Comparison of ENCODE assay signal across 16 cellular contexts in genomic region chr6:17640477-17640917, GRCh38. TPM values are rescaled to one million over a fixed set of nuclear protein-coding genes. Genes with fewer than 3 reads are reported as not detected.
DNase-seq lines count a peak whose midpoint lies in the region; ATAC-seq, FAIRE-seq and TF ChIP-seq lines count a peak whose summit lies in the region.
"Had no signal": no experiment of that assay in that cellular context is flagged by ENCODE, and none has a peak within 500 bp of the region (broad histone marks: within the 10 kb centered on the region; RNA-seq: fewer than 3 reads in every experiment).

No MANE protein-coding gene starts in this region.

- H3K4me1 ChIP-seq in RWPE2 (ENCODE audit: insufficient read depth, poor library complexity, severe bottlenecking): no peaks in the 10 kb centered on the region
- no peaks in the 10 kb centered on the region for H3K4me1 ChIP-seq in stomach
- H3K4me1 ChIP-seq: colonic mucosa had no signal

- H3K4me3 ChIP-seq in RWPE2 (ENCODE audit: severe bottlenecking) (no peak overlapping the region), fibroblast of mammary gland (ENCODE audit: control insufficient read depth, low read depth, low read length) (no peak overlapping the region), stomach (no peak overlapping the region)
- H3K4me3 ChIP-seq: BLaER1 treated with 17β-estradiol and CSF1 and Interleukin-3, amounts not matched to agents 10 nM and 100 nM; colonic mucosa had no signal

- intact Hi-C loops in stomach (cut with DNase I; ENCODE audit: low total_unique reads): no loop called here

- TF ChIP-seq CTCF in RWPE2 (IDR thresholded peaks at IDR 0.05; ENCODE audit: poor library complexity, severe bottlenecking) (no peak), fibroblast of mammary gland (conservative IDR thresholded peaks at IDR 0.05; ENCODE audit: control insufficient read depth, insufficient read depth, low read depth, low read length) (no peak), stomach (IDR thresholded peaks at IDR 0.05) (no peak)

- DNase-seq in EH (ENCODE audit: low read depth) (peak; percentile 19), RWPE2 (ENCODE audit: low spot score) (no peak), fibroblast of mammary gland (ENCODE audit: low read depth) (peak; percentile 34), stomach (no peak), DMS153 treated with DMSO at 0.1 percent for 48 hours (lab: John Stamatoyannopoulos, UW; ENCODE audit: unreplicated experiment) (no peak), NCI-H1092 (lab: John Stamatoyannopoulos, UW) (no peak)
- DNase-seq: activated naive CD8-positive, alpha-beta T cell treated with anti-CD3 and anti-CD28 coated beads, Interleukin-2, amount 10 ng/mL, durations not matched to agents 7 days and 5 days; colonic mucosa; kidney; NCI-H146; NCI-H526 treated with DMSO at 0.1 percent for 48 hours had no signal

- WGBS in stomach, 5 donors: 90 to 96% (median 94%) methylated on average over 3 of the region's 3 CpGs

- H3K27ac ChIP-seq in RWPE2 (ENCODE audit: poor library complexity, severe bottlenecking): no peak overlapping the region
- no peak overlapping the region for H3K27ac ChIP-seq in stomach
- H3K27ac ChIP-seq: colonic mucosa had no signal

- H3K36me3 ChIP-seq in RWPE2 (ENCODE audit: low read depth) (peaks cover 98% of the 10 kb centered on the region), stomach (peaks cover 22 to 96% (median 91%) of the 10 kb centered on the region in 4 donors)

- H3K27me3 ChIP-seq in RWPE2 (ENCODE audit: insufficient read depth, poor library complexity, severe bottlenecking) (no peaks in the 10 kb centered on the region), stomach (no peaks in the 10 kb centered on the region)
- H3K27me3 ChIP-seq: BLaER1 treated with 17β-estradiol and CSF1 and Interleukin-3, amounts not matched to agents 10 nM and 100 nM; colonic mucosa had no signal

- peak; percentile 29 for FAIRE-seq in A204.1 (lab: Jason Lieb, UNC)
- FAIRE-seq: GM18507 had no signal

- ATAC-seq in RWPE2 (ENCODE audit: low read depth): 0 out of 3 replicates have a peak, but pooled peaks have one; percentile 29
- no peak for ATAC-seq in HG03354 (IDR thresholded peaks at IDR 0.05; ENCODE audit: poor library complexity, severe bottlenecking, unreplicated experiment)
- ATAC-seq: stimulated activated memory B cell treated with anti-CD40 and anti-IgM and Interleukin-4, amounts not matched to agents 10 μg/mL and 1 μg/mL and 100 μg/mL, for 72 hours had no signal

- TF ChIP-seq EP300 in stomach (IDR thresholded peaks at IDR 0.05): no peak

- no peaks in the 10 kb centered on the region for H3K9me3 ChIP-seq in RWPE2 (ENCODE audit: severe bottlenecking)
- no peaks in the 10 kb centered on the region for H3K9me3 ChIP-seq in stomach
- H3K9me3 ChIP-seq: colonic mucosa had no signal

- TF ChIP-seq POLR2A in stomach (IDR thresholded peaks at IDR 0.05): no peak

RNA-seq across cellular contexts. Expression of gene FAM8A1, which starts 40.4 kb away (rescaled TPM):
- total RNA-seq in stomach: 10 to 100 TPM; 17.0 to 42.4 (median 29.2) TPM
- polyA plus RNA-seq in stomach: 1 to 10 TPM; 5.2 to 7.4 (median 5.7) TPM

Comparison
In these comparisons a context has a peak if more than half of its experiments do, and no peak if none do; other contexts are left out.
1. DNase-seq: peak in EH (single experiment) and fibroblast of mammary gland (single experiment); none in RWPE2 (single experiment), stomach (single experiment), DMS153 treated with DMSO at 0.1 percent for 48 hours (single experiment) and NCI-H1092 (single experiment).